21 cellular contexts compared by ENCODE assay signal in the genomic region with DNA sequence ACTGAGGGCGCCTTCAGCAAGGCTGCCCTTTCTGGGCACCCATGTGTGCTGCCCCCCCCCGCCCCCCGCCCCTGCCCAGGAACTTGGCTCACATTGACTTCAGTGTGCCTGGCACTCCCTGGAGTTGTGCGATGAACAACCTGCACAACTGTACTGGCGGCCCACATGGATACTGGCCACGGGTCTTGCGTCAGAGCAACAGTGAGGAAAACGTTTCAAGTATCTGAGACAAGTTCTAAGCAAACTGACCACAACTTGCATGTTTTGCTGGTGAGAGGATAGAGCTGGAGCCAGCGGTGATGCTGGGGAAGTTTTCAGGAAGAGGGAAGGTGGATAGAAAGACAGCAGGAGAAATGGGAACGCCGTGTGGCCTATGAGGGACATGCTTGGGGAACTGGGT. TPM values are rescaled to one million over a fixed set of nuclear protein-coding genes. Genes with fewer than 3 reads are reported as not detected.
DNase-seq lines count a peak whose midpoint lies in the region; ATAC-seq and TF ChIP-seq lines count a peak whose summit lies in the region.
"Had no signal": no experiment of that assay in that cellular context is flagged by ENCODE, and none has a peak within 500 bp of the region (broad histone marks: within the 10 kb centered on the region; RNA-seq: fewer than 3 reads in every experiment).

No MANE protein-coding gene starts in this region.

- no peaks in the 10 kb centered on the region for H3K27me3 ChIP-seq in tibial nerve
- H3K27me3 ChIP-seq: stomach had no signal

- no peak overlapping the region for H3K4me3 ChIP-seq in NB4 (ENCODE audit: low read depth, low read length)
- H3K4me3 ChIP-seq in fibroblast of mammary gland (ENCODE audit: control insufficient read depth, low read depth, low read length) = no peak overlapping the region
- no peak overlapping the region for H3K4me3 ChIP-seq in skeletal muscle cell (ENCODE audit: low read depth, low read length)
- no peak overlapping the region for H3K4me3 ChIP-seq in tibial nerve
- H3K4me3 ChIP-seq: SK-N-MC, stomach had no signal

- H3K4me3 Mint-ChIP-seq in activated CD8-positive, alpha-beta T cell treated with anti-CD3 and anti-CD28 coated beads, Interleukin-2, amount 10 ng/mL, durations not matched to agents 7 days and 5 days = no peak overlapping the region
- H3K4me3 Mint-ChIP-seq in activated CD8-positive, alpha-beta T cell treated with anti-CD3 and anti-CD28 coated beads for 36 hours = no peak overlapping the region
- H3K4me3 Mint-ChIP-seq: activated CD4-positive, alpha-beta memory T cell treated with anti-CD3 and anti-CD28 coated beads for 36 hours; activated T-helper 17 cell treated with anti-CD3 and anti-CD28 coated beads, Interleukin-2, amount 50 U/mL, for 72 hours; CD8-positive, alpha-beta memory T cell had no signal

- no peak for DNase-seq in activated CD8-positive, alpha-beta T cell treated with anti-CD3 and anti-CD28 coated beads, Interleukin-2, amount 10 ng/mL, durations not matched to agents 7 days and 5 days
- no peak for DNase-seq in activated CD8-positive, alpha-beta T cell treated with anti-CD3 and anti-CD28 coated beads for 36 hours
- DNase-seq in NB4 (ENCODE audit: low read depth) (peak; percentile 31), fibroblast of mammary gland (ENCODE audit: low read depth) (peak; percentile 95), skeletal muscle cell (ENCODE audit: low read depth) (peak; percentile 58), tibial nerve (ENCODE audit: low spot score in 2 of 2) (no peak), substantia nigra (lab: John Stamatoyannopoulos, UW) (no peak)
- DNase-seq: activated CD4-positive, alpha-beta memory T cell treated with anti-CD3 and anti-CD28 coated beads for 36 hours; anterior cingulate cortex; CD8-positive, alpha-beta memory T cell; foreskin melanocyte; NCI-H1436 treated with DMSO at 0.1 percent for 48 hours; NCI-H446 treated with DMSO at 0.1 percent for 48 hours; nucleus accumbens; small intestine; stomach had no signal

- POLR2A ChIA-PET in activated CD8-positive, alpha-beta T cell treated with anti-CD3 and anti-CD28 coated beads, Interleukin-2, amount 10 ng/mL, durations not matched to agents 7 days and 5 days (lab: Charles Lee) = no interaction called here
- POLR2A ChIA-PET in activated CD8-positive, alpha-beta T cell treated with anti-CD3 and anti-CD28 coated beads for 36 hours (lab: Charles Lee) = no interaction called here

- peaks cover 9% of the 10 kb centered on the region for H3K4me1 Mint-ChIP-seq in activated CD8-positive, alpha-beta T cell treated with anti-CD3 and anti-CD28 coated beads, Interleukin-2, amount 10 ng/mL, durations not matched to agents 7 days and 5 days (ENCODE audit: low read depth)
- H3K4me1 Mint-ChIP-seq in activated CD8-positive, alpha-beta T cell treated with anti-CD3 and anti-CD28 coated beads for 36 hours (ENCODE audit: low read depth) = peaks cover 9% of the 10 kb centered on the region

- H3K27me3 Mint-ChIP-seq in activated CD8-positive, alpha-beta T cell treated with anti-CD3 and anti-CD28 coated beads, Interleukin-2, amount 10 ng/mL, durations not matched to agents 7 days and 5 days (ENCODE audit: low read depth) = no peaks in the 10 kb centered on the region
- H3K27me3 Mint-ChIP-seq in activated CD8-positive, alpha-beta T cell treated with anti-CD3 and anti-CD28 coated beads for 36 hours = no peaks in the 10 kb centered on the region
- H3K27me3 Mint-ChIP-seq: activated CD4-positive, alpha-beta memory T cell treated with anti-CD3 and anti-CD28 coated beads for 36 hours; activated T-helper 17 cell treated with anti-CD3 and anti-CD28 coated beads, Interleukin-2, amount 50 U/mL, for 72 hours had no signal

- intact Hi-C loops in activated CD8-positive, alpha-beta T cell treated with anti-CD3 and anti-CD28 coated beads for 36 hours (cut with micrococcal nuclease) = no loop called here

- WGBS in tibial nerve, 2 donors = 88 to 89% methylated on average over 11 of the region's 11 CpGs

- no peak for TF ChIP-seq CTCF in activated CD8-positive, alpha-beta T cell treated with anti-CD3 and anti-CD28 coated beads for 36 hours (IDR thresholded peaks at IDR 0.05)
- TF ChIP-seq CTCF in NB4 (IDR thresholded peaks at IDR 0.05; ENCODE audit: low read depth, low read length) = no peak
- TF ChIP-seq CTCF in fibroblast of mammary gland (conservative IDR thresholded peaks at IDR 0.05; ENCODE audit: control insufficient read depth, insufficient read depth, low read depth, low read length) = no peak
- no peak for TF ChIP-seq CTCF in tibial nerve (IDR thresholded peaks at IDR 0.05)

- peaks cover 4% of the 10 kb centered on the region for H3K36me3 Mint-ChIP-seq in activated CD8-positive, alpha-beta T cell treated with anti-CD3 and anti-CD28 coated beads, Interleukin-2, amount 10 ng/mL, durations not matched to agents 7 days and 5 days (ENCODE audit: low read depth)
- peaks cover 3% of the 10 kb centered on the region for H3K36me3 Mint-ChIP-seq in activated CD8-positive, alpha-beta T cell treated with anti-CD3 and anti-CD28 coated beads for 36 hours (ENCODE audit: low read depth)

- peaks cover 0 to 19% (median 0%) of the 10 kb centered on the region in 4 donors for H3K4me1 ChIP-seq in tibial nerve

- no peak for TF ChIP-seq POLR2A in NB4 (IDR thresholded peaks at IDR 0.05; ENCODE audit: extremely low read depth, insufficient read length)
- no peak for TF ChIP-seq POLR2A in tibial nerve (IDR thresholded peaks at IDR 0.05)

- H3K9me3 Mint-ChIP-seq in activated CD8-positive, alpha-beta T cell treated with anti-CD3 and anti-CD28 coated beads, Interleukin-2, amount 10 ng/mL, durations not matched to agents 7 days and 5 days (ENCODE audit: insufficient read depth) = no peaks in the 10 kb centered on the region
- no peaks in the 10 kb centered on the region for H3K9me3 Mint-ChIP-seq in activated CD8-positive, alpha-beta T cell treated with anti-CD3 and anti-CD28 coated beads for 36 hours
- H3K9me3 Mint-ChIP-seq: activated CD4-positive, alpha-beta memory T cell treated with anti-CD3 and anti-CD28 coated beads for 36 hours; activated T-helper 17 cell treated with anti-CD3 and anti-CD28 coated beads, Interleukin-2, amount 50 U/mL, for 72 hours; CD8-positive, alpha-beta memory T cell had no signal

- no peak for ATAC-seq in activated CD8-positive, alpha-beta T cell treated with anti-CD3 and anti-CD28 coated beads, Interleukin-2, amount 10 ng/mL, durations not matched to agents 7 days and 5 days
- ATAC-seq in activated CD8-positive, alpha-beta T cell treated with anti-CD3 and anti-CD28 coated beads for 36 hours = no peak
- ATAC-seq in GM21529 (IDR thresholded peaks at IDR 0.05; ENCODE audit: unreplicated experiment) = no peak
- ATAC-seq: activated T-helper 17 cell treated with anti-CD3 and anti-CD28 coated beads, Interleukin-2, amount 50 U/mL, for 72 hours had no signal

- peak in 1 of 2 donors; percentile 31 for TF ChIP-seq EP300 in tibial nerve (IDR thresholded peaks at IDR 0.05)

- H3K36me3 ChIP-seq in tibial nerve = peaks cover 0 to 59% (median 0%) of the 10 kb centered on the region in 3 donors

- H3K9me3 ChIP-seq in tibial nerve = no peaks in the 10 kb centered on the region
- H3K9me3 ChIP-seq: stomach had no signal

- H3K27ac ChIP-seq in tibial nerve = no peak overlapping the region
- no peak overlapping the region for H3K27ac ChIP-seq in substantia nigra (ENCODE audit: low read depth, low read length, poor library complexity, severe bottlenecking)
- H3K27ac ChIP-seq: 22Rv1, HL-60, SK-N-MC, stomach had no signal

- peak overlapping the region; percentile 52 for H3K27ac Mint-ChIP-seq in activated CD8-positive, alpha-beta T cell treated with anti-CD3 and anti-CD28 coated beads, Interleukin-2, amount 10 ng/mL, durations not matched to agents 7 days and 5 days
- H3K27ac Mint-ChIP-seq in activated CD8-positive, alpha-beta T cell treated with anti-CD3 and anti-CD28 coated beads for 36 hours = no peak overlapping the region
- H3K27ac Mint-ChIP-seq: activated CD4-positive, alpha-beta memory T cell treated with anti-CD3 and anti-CD28 coated beads for 36 hours; activated T-helper 17 cell treated with anti-CD3 and anti-CD28 coated beads, Interleukin-2, amount 50 U/mL, for 72 hours had no signal

- CTCF ChIA-PET in activated CD8-positive, alpha-beta T cell treated with anti-CD3 and anti-CD28 coated beads, Interleukin-2, amount 10 ng/mL, durations not matched to agents 7 days and 5 days (lab: Charles Lee) = interaction anchor here (1.0 kb wide), 1 partner anchor 42 kb away, joined by 3 read pairs; no protein-coding TSS in a partner anchor
- CTCF ChIA-PET in activated CD8-positive, alpha-beta T cell treated with anti-CD3 and anti-CD28 coated beads for 36 hours (lab: Charles Lee) = no interaction called here

RNA-seq across cellular contexts. Expression of a gene that starts 45.4 kb away (rescaled TPM):
- 1 to 10 TPM; 4.1 to 5.0 TPM for total RNA-seq in activated CD8-positive, alpha-beta T cell treated with anti-CD3 and anti-CD28 coated beads, Interleukin-2, amount 10 ng/mL, durations not matched to agents 7 days and 5 days
- 1 to 10 TPM; 7.0 to 8.3 TPM for total RNA-seq in activated CD8-positive, alpha-beta T cell treated with anti-CD3 and anti-CD28 coated beads for 36 hours
- total RNA-seq in tibial nerve = 10 to 100 TPM; 42.8 to 50.0 (median 46.3) TPM

Comparison
In these comparisons a context has a peak if more than half of its experiments do, and no peak if none do; other contexts are left out.
1. DNase-seq: peak in NB4 (single experiment), fibroblast of mammary gland (single experiment) and skeletal muscle cell (single experiment); none in activated CD8-positive, alpha-beta T cell treated with anti-CD3 and anti-CD28 coated beads, Interleukin-2, amount 10 ng/mL, durations not matched to agents 7 days and 5 days (single experiment), activated CD8-positive, alpha-beta T cell treated with anti-CD3 and anti-CD28 coated beads for 36 hours (single experiment), tibial nerve (0 of 2) and substantia nigra (0 of 49).
2. RNA of a gene that starts 45.4 kb away (total RNA-seq): 42.8 to 50.0 TPM in tibial nerve; 7.0 to 8.3 TPM in activated CD8-positive, alpha-beta T cell treated with anti-CD3 and anti-CD28 coated beads for 36 hours and 4.1 to 5.0 TPM in activated CD8-positive, alpha-beta T cell treated with anti-CD3 and anti-CD28 coated beads, Interleukin-2, amount 10 ng/mL, durations not matched to agents 7 days and 5 days; every median in the first group is over 4 times any median in the second.